In genomic region chr7:77540402-77540822, GRCh38 we compare ENCODE assay signal across 1 cellular context.
TF ChIP-seq lines count a peak whose summit lies in the region.

No MANE protein-coding gene starts in this region.

TF ChIP-seq in GM23338, 12 proteins besides CTCF, POLR2A, EP300 and RAD21 (continued from another document):
- TF ChIP-seq ZNF462 (CRISPR knock-in tag; IDR thresholded peaks at IDR 0.05) (no peak), POLR2AphosphoS5 (IDR thresholded peaks at IDR 0.05; ENCODE audit: low read depth) (no peak), REST (IDR thresholded peaks at IDR 0.05; ENCODE audit: unreplicated experiment) (no peak), ZNF114 (CRISPR knock-in tag; IDR thresholded peaks at IDR 0.05) (no peak), EZH2phosphoT487 (IDR thresholded peaks at IDR 0.05; ENCODE audit: unreplicated experiment) (no peak), ZNF331 (CRISPR knock-in tag; IDR thresholded peaks at IDR 0.05; ENCODE audit: low read depth) (no peak), NANOG (IDR thresholded peaks at IDR 0.05; ENCODE audit: borderline replicate concordance) (no peak), STAT1 (IDR thresholded peaks at IDR 0.05; ENCODE audit: unreplicated experiment) (no peak), CREB1 (CRISPR knock-in tag; IDR thresholded peaks at IDR 0.05; ENCODE audit: low read depth) (no peak), ETS1 (IDR thresholded peaks at IDR 0.05) (no peak)
